8 cellular contexts compared by ENCODE assay signal in genomic region chr10:6136215-6137201, GRCh38. TPM values are rescaled to one million over a fixed set of nuclear protein-coding genes. Genes with fewer than 3 reads are reported as not detected.
DNase-seq lines count a peak whose midpoint lies in the region; ATAC-seq, FAIRE-seq and TF ChIP-seq lines count a peak whose summit lies in the region.

No MANE protein-coding gene starts in this region.

- H3K27ac ChIP-seq in CD4-positive, CD25-positive, alpha-beta regulatory T cell (ENCODE audit: insufficient read depth, low read length, poor library complexity, severe bottlenecking) = no peak overlapping the region
- no peak overlapping the region for H3K27ac ChIP-seq in OCI-LY1 (ENCODE audit: low read depth, low read length, poor library complexity, severe bottlenecking)
- H3K27ac ChIP-seq in thoracic aorta = no peak overlapping the region
- no peak overlapping the region for H3K27ac ChIP-seq in WERI-Rb-1

- FAIRE-seq in bronchial epithelial cell (lab: Jason Lieb, UNC) = no peak

- peak in 1 of 3 donors; percentile 57 for DNase-seq in CD4-positive, CD25-positive, alpha-beta regulatory T cell
- peak; percentile 79 for DNase-seq in bronchial epithelial cell (ENCODE audit: low read depth)
- no peak for DNase-seq in thoracic aorta (ENCODE audit: low spot score)
- DNase-seq in WERI-Rb-1 = no peak
- no peak for DNase-seq in endothelial cell (ENCODE audit: low spot score)

- H3K4me1 ChIP-seq in CD4-positive, CD25-positive, alpha-beta regulatory T cell (ENCODE audit: control insufficient read depth, insufficient read depth, low read length, poor library complexity, severe bottlenecking) = peaks cover 44% of the 10 kb centered on the region
- H3K4me1 ChIP-seq in OCI-LY1 (ENCODE audit: insufficient read depth, low read length, severe bottlenecking) (peaks cover 20% of the 10 kb centered on the region), thoracic aorta (ENCODE audit: control insufficient read depth in 1 of 2, low read depth in 2 of 2) (peaks cover 0 to 16% of the 10 kb centered on the region in 2 donors)

- H3K27ac Mint-ChIP-seq in CD4-positive, CD25-positive, alpha-beta regulatory T cell = peak overlapping the region; percentile 28 to 78 (median 76)
- no peak overlapping the region for H3K27ac Mint-ChIP-seq in endothelial cell (ENCODE audit: unreplicated experiment)

- no peaks in the 10 kb centered on the region for H3K9me3 ChIP-seq in CD4-positive, CD25-positive, alpha-beta regulatory T cell (ENCODE audit: control insufficient read depth in 2 of 2, low read length in 2 of 2)
- H3K9me3 ChIP-seq in OCI-LY1 (ENCODE audit: low read length) (no peaks in the 10 kb centered on the region), thoracic aorta (no peaks in the 10 kb centered on the region), WERI-Rb-1 (ENCODE audit: severe bottlenecking) (no peaks in the 10 kb centered on the region)

- peaks cover 46% of the 10 kb centered on the region for H3K27me3 Mint-ChIP-seq in CD4-positive, CD25-positive, alpha-beta regulatory T cell
- H3K27me3 Mint-ChIP-seq in endothelial cell (ENCODE audit: unreplicated experiment) = peaks cover 3% of the 10 kb centered on the region

- TF ChIP-seq CTCF in OCI-LY1 (IDR thresholded peaks at IDR 0.05; ENCODE audit: low read length) = peak; percentile 51
- peak; percentile 16 for TF ChIP-seq CTCF in bronchial epithelial cell (IDR thresholded peaks at IDR 0.05; ENCODE audit: insufficient read depth, low read length, severe bottlenecking)
- no peak for TF ChIP-seq CTCF in thoracic aorta (IDR thresholded peaks at IDR 0.05)
- no peak for TF ChIP-seq CTCF in WERI-Rb-1 (IDR thresholded peaks at IDR 0.05; ENCODE audit: low read depth, low read length)
- TF ChIP-seq CTCF in endothelial cell (IDR thresholded peaks at IDR 0.05; ENCODE audit: unreplicated experiment) = no peak

- H4K20me1 ChIP-seq in OCI-LY1 (ENCODE audit: insufficient read depth, low read length) = no peaks in the 10 kb centered on the region

- H3K9me2 ChIP-seq in OCI-LY1 (ENCODE audit: low read depth, low read length) = no peaks in the 10 kb centered on the region

- H3F3A ChIP-seq in OCI-LY1 (ENCODE audit: insufficient read depth, low read length) = no peaks in the 10 kb centered on the region

- ATAC-seq in CD4-positive, CD25-positive, alpha-beta regulatory T cell (ENCODE audit: low read depth in 2 of 2) = peak; percentile 17 to 25
- ATAC-seq in GM21447 (IDR thresholded peaks at IDR 0.05; ENCODE audit: unreplicated experiment) = peak; percentile 49
- peak; percentile 42 for ATAC-seq in thoracic aorta (ENCODE audit: insufficient number of reproducible peaks, low FRiP score, low read depth)
- ATAC-seq in GM21515 (IDR thresholded peaks at IDR 0.05; ENCODE audit: unreplicated experiment) = no peak

- H2AFZ ChIP-seq in OCI-LY1 (ENCODE audit: low read length) = no peak overlapping the region

- peak overlapping the region; percentile 58 to 85 (median 70) for H3K4me3 Mint-ChIP-seq in CD4-positive, CD25-positive, alpha-beta regulatory T cell
- no peak overlapping the region for H3K4me3 Mint-ChIP-seq in endothelial cell (ENCODE audit: unreplicated experiment)

- no peaks in the 10 kb centered on the region for H3K36me3 Mint-ChIP-seq in CD4-positive, CD25-positive, alpha-beta regulatory T cell
- peaks cover 3% of the 10 kb centered on the region for H3K36me3 Mint-ChIP-seq in endothelial cell (ENCODE audit: low read depth, unreplicated experiment)

- H3K79me2 ChIP-seq in OCI-LY1 (ENCODE audit: insufficient read depth, low read length) = no peaks in the 10 kb centered on the region

- H3K9me3 Mint-ChIP-seq in CD4-positive, CD25-positive, alpha-beta regulatory T cell = no peaks in the 10 kb centered on the region
- H3K9me3 Mint-ChIP-seq in endothelial cell (ENCODE audit: unreplicated experiment) = no peaks in the 10 kb centered on the region

- no peak overlapping the region for H3K9ac ChIP-seq in OCI-LY1 (ENCODE audit: low read length)

- no peaks in the 10 kb centered on the region for H3K27me3 ChIP-seq in CD4-positive, CD25-positive, alpha-beta regulatory T cell (ENCODE audit: control insufficient read depth, insufficient read depth, low read length)
- H3K27me3 ChIP-seq in OCI-LY1 (ENCODE audit: insufficient read depth, low read length) (no peaks in the 10 kb centered on the region; the same call in 1 of the 2 replicates), bronchial epithelial cell (ENCODE audit: control insufficient read depth, insufficient read depth, low read length) (peaks cover 4% of the 10 kb centered on the region), thoracic aorta (replicated peaks; ENCODE audit: insufficient read depth) (no peaks in the 10 kb centered on the region), WERI-Rb-1 (ENCODE audit: insufficient read depth, low read depth, severe bottlenecking) (peaks cover 69% of the 10 kb centered on the region)

- peaks cover 14 to 58% (median 42%) of the 10 kb centered on the region in 4 donors for H3K4me1 Mint-ChIP-seq in CD4-positive, CD25-positive, alpha-beta regulatory T cell
- H3K4me1 Mint-ChIP-seq in endothelial cell (ENCODE audit: unreplicated experiment) = peaks cover 1% of the 10 kb centered on the region

- no peak overlapping the region for H3K4me2 ChIP-seq in OCI-LY1 (ENCODE audit: low read length)

- no peaks in the 10 kb centered on the region for H3K36me3 ChIP-seq in CD4-positive, CD25-positive, alpha-beta regulatory T cell (ENCODE audit: control insufficient read depth, insufficient read depth, low read length)
- H3K36me3 ChIP-seq in OCI-LY1 (ENCODE audit: insufficient read depth, low read length) (no peaks in the 10 kb centered on the region), bronchial epithelial cell (ENCODE audit: control insufficient read depth, insufficient read depth, low read length) (no peaks in the 10 kb centered on the region), thoracic aorta (no peaks in the 10 kb centered on the region), WERI-Rb-1 (no peaks in the 10 kb centered on the region)

- H3K4me3 ChIP-seq in CD4-positive, CD25-positive, alpha-beta regulatory T cell (ENCODE audit: low read depth, low read length) = no peak overlapping the region
- no peak overlapping the region for H3K4me3 ChIP-seq in OCI-LY1 (ENCODE audit: low read depth, low read length, poor library complexity, severe bottlenecking)
- H3K4me3 ChIP-seq in bronchial epithelial cell (ENCODE audit: low read depth, low read length) = no peak overlapping the region
- no peak overlapping the region for H3K4me3 ChIP-seq in thoracic aorta
- no peak overlapping the region for H3K4me3 ChIP-seq in WERI-Rb-1 (ENCODE audit: low read depth, low read length)

RNA-seq across cellular contexts. Expression of gene RBM17, which starts 47.7 kb away (rescaled TPM):
- 168 TPM for total RNA-seq in CD4-positive, CD25-positive, alpha-beta regulatory T cell
- 10 to 100 TPM; 63.6 to 88.2 (median 65.7) TPM for polyA plus RNA-seq in CD4-positive, CD25-positive, alpha-beta regulatory T cell
- total RNA-seq in bronchial epithelial cell = 33.2 and 45.4 TPM in 2 replicates
- 10 to 100 TPM; 48.5 to 65.0 TPM for total RNA-seq in thoracic aorta
- total RNA-seq in endothelial cell (ENCODE audit: unreplicated experiment) = 113 TPM

Comparison
In these comparisons a context has a peak if more than half of its experiments do, and no peak if none do; other contexts are left out.
1. CTCF ChIP-seq: peak in OCI-LY1 (single experiment) and bronchial epithelial cell (single experiment); none in thoracic aorta (single experiment), WERI-Rb-1 (single experiment) and endothelial cell (single experiment).